24 cellular contexts compared by ENCODE assay signal in genomic region chr3:181302960-181303359, GRCh38.
"Had no signal": no experiment of that assay in that cellular context is flagged by ENCODE, and none has a peak within 500 bp of the region (broad histone marks: within the 10 kb centered on the region; RNA-seq: fewer than 3 reads in every experiment).

No MANE protein-coding gene starts in this region.

- H3K36me3 Mint-ChIP-seq: activated CD4-positive, alpha-beta memory T cell treated with anti-CD3 and anti-CD28 coated beads for 36 hours; activated naive CD8-positive, alpha-beta T cell; T-cell had no signal

- H3K27me3 ChIP-seq: brain microvascular endothelial cell, cardiac muscle cell had no signal

- H3K27me3 Mint-ChIP-seq: activated B cell treated with CpG ODN at 0.5 μM for 24 hours; activated CD4-positive, alpha-beta memory T cell treated with anti-CD3 and anti-CD28 coated beads for 36 hours had no signal

- H3K4me3 ChIP-seq: cardiac muscle cell had no signal

- H3K4me3 Mint-ChIP-seq: activated B cell treated with CpG ODN at 0.5 μM for 24 hours; activated CD4-positive, alpha-beta memory T cell treated with anti-CD3 and anti-CD28 coated beads for 36 hours; activated CD4-positive, alpha-beta T cell treated with anti-CD3 and anti-CD28 coated beads, Interleukin-2, amount 10 ng/mL, durations not matched to agents 24 days and 14 days; activated naive CD4-positive, alpha-beta T cell treated with anti-CD3 and anti-CD28 coated beads for 36 hours; activated naive CD8-positive, alpha-beta T cell; activated T-cell treated with anti-CD3 and anti-CD28 coated beads, Interleukin-2, amount 50 U/mL, for 4 hours; activated T-helper 17 cell treated with anti-CD3 and anti-CD28 coated beads, Interleukin-2, amount 50 U/mL, for 72 hours; T-cell had no signal

- H3K27ac ChIP-seq: brain microvascular endothelial cell, cardiac muscle cell had no signal

- H3K9me3 Mint-ChIP-seq: activated B cell treated with CpG ODN at 0.5 μM for 24 hours had no signal

- H3K4me1 Mint-ChIP-seq: activated B cell treated with CpG ODN at 0.5 μM for 24 hours; activated CD4-positive, alpha-beta T cell treated with anti-CD3 and anti-CD28 coated beads, Interleukin-2, amount 10 ng/mL, durations not matched to agents 24 days and 14 days; activated T-helper 17 cell treated with anti-CD3 and anti-CD28 coated beads, Interleukin-2, amount 50 U/mL, for 72 hours; T-cell had no signal

- DNase-seq: activated B cell treated with CpG ODN at 0.5 μM for 24 hours; activated CD4-positive, alpha-beta memory T cell treated with anti-CD3 and anti-CD28 coated beads for 36 hours; activated CD4-positive, alpha-beta T cell treated with anti-CD3 and anti-CD28 coated beads for 1 hour; activated CD4-positive, alpha-beta T cell treated with anti-CD3 and anti-CD28 coated beads, Interleukin-2, amount 10 ng/mL, durations not matched to agents 24 days and 14 days; activated CD8-positive, alpha-beta memory T cell treated with anti-CD3 and anti-CD28 coated beads for 24 hours; activated gamma-delta T cell; activated naive CD4-positive, alpha-beta T cell treated with anti-CD3 and anti-CD28 coated beads for 36 hours; activated T-cell treated with anti-CD3 and anti-CD28 coated beads, Interleukin-2, amount 50 U/mL, for 4 hours; amygdala; brain microvascular endothelial cell; Kasumi-1; KBM-7; NCI-H1694; NCI-H2029 treated with DMSO at 0.1 percent for 48 hours; NCI-H446; NCI-H524; PC-3; SHP77 treated with DMSO at 0.1 percent for 48 hours; T-cell; T-helper 2 cell; T1000 had no signal

- H3K27ac Mint-ChIP-seq: activated B cell treated with CpG ODN at 0.5 μM for 24 hours; activated CD4-positive, alpha-beta memory T cell treated with anti-CD3 and anti-CD28 coated beads for 36 hours; activated CD4-positive, alpha-beta T cell treated with anti-CD3 and anti-CD28 coated beads, Interleukin-2, amount 10 ng/mL, durations not matched to agents 24 days and 14 days; activated naive CD4-positive, alpha-beta T cell treated with anti-CD3 and anti-CD28 coated beads for 36 hours; activated naive CD8-positive, alpha-beta T cell; activated T-helper 17 cell treated with anti-CD3 and anti-CD28 coated beads, Interleukin-2, amount 50 U/mL, for 72 hours; T-cell had no signal

- H3K36me3 ChIP-seq: brain microvascular endothelial cell, cardiac muscle cell had no signal
